Comparison of ENCODE assay signal across 8 cellular contexts in genomic region chr9:109903515-109904138, GRCh38.
DNase-seq lines count a peak whose midpoint lies in the region; ATAC-seq and TF ChIP-seq lines count a peak whose summit lies in the region.

No MANE protein-coding gene starts in this region.

- no peak overlapping the region for H2BK15ac ChIP-seq in mesenchymal stem cell (ENCODE audit: low read depth, poor library complexity, severe bottlenecking)

- no peak overlapping the region for H2BK12ac ChIP-seq in mesenchymal stem cell (ENCODE audit: low read length in 2 of 2)

- no peak overlapping the region for H2BK120ac ChIP-seq in mesenchymal stem cell (ENCODE audit: low read depth, low read length)

- H3K18ac ChIP-seq in mesenchymal stem cell (ENCODE audit: low read depth in 1 of 2, low read length in 2 of 2) = no peak overlapping the region

- H3K27me3 ChIP-seq in effector memory CD4-positive, alpha-beta T cell (replicated peaks; ENCODE audit: control insufficient read depth, insufficient read depth, low read length, poor library complexity, severe bottlenecking) = no peaks in the 10 kb centered on the region
- H3K27me3 ChIP-seq in mesenchymal stem cell (ENCODE audit: control insufficient read depth in 1 of 2, insufficient read depth in 1 of 2, low read length in 2 of 2) = no peaks in the 10 kb centered on the region

- no peak overlapping the region for H2BK5ac ChIP-seq in mesenchymal stem cell (ENCODE audit: low read depth, low read length, poor library complexity, severe bottlenecking)

- H3K14ac ChIP-seq in mesenchymal stem cell (ENCODE audit: low read length in 2 of 2) = no peak overlapping the region

- H3K79me1 ChIP-seq in mesenchymal stem cell (replicated peaks; ENCODE audit: low read length, poor library complexity, severe bottlenecking) = peaks cover 12% of the 10 kb centered on the region

- H3K9ac ChIP-seq in mesenchymal stem cell (ENCODE audit: low read length) = peak overlapping the region; percentile 70

- no peak overlapping the region for H3K4me3 ChIP-seq in effector memory CD4-positive, alpha-beta T cell (ENCODE audit: insufficient read depth, low read depth, low read length, poor library complexity, severe bottlenecking)
- H3K4me3 ChIP-seq in mesenchymal stem cell (ENCODE audit: insufficient read depth in 1 of 2, low read depth in 1 of 2, low read length in 2 of 2) = no peak overlapping the region

- no peak for ATAC-seq in HG03095 (IDR thresholded peaks at IDR 0.05; ENCODE audit: unreplicated experiment)

- H3K36me3 ChIP-seq in effector memory CD4-positive, alpha-beta T cell (ENCODE audit: control insufficient read depth, insufficient read depth, low read length) = no peaks in the 10 kb centered on the region
- H3K36me3 ChIP-seq in mesenchymal stem cell (ENCODE audit: control insufficient read depth in 1 of 2, insufficient read depth in 2 of 2, low read depth in 1 of 2, low read length in 2 of 2) = peaks cover 0 to 3% of the 10 kb centered on the region in 2 experiments

- no peaks in the 10 kb centered on the region for H3K9me3 ChIP-seq in effector memory CD4-positive, alpha-beta T cell (ENCODE audit: control insufficient read depth, low read length)
- H3K9me3 ChIP-seq in mesenchymal stem cell (ENCODE audit: control insufficient read depth, low read length) = no peaks in the 10 kb centered on the region

- H3K23ac ChIP-seq in mesenchymal stem cell (ENCODE audit: low read length in 2 of 2) = no peak overlapping the region

- no peak overlapping the region for H3K27ac ChIP-seq in effector memory CD4-positive, alpha-beta T cell (ENCODE audit: insufficient read depth, low read length, poor library complexity, severe bottlenecking)
- no peak overlapping the region for H3K27ac ChIP-seq in mesenchymal stem cell (ENCODE audit: low read length, poor library complexity, severe bottlenecking)

- H2AFZ ChIP-seq in mesenchymal stem cell (ENCODE audit: low read depth, low read length) = no peak overlapping the region

- H2AK5ac ChIP-seq in mesenchymal stem cell (ENCODE audit: low read length, severe bottlenecking) = no peak overlapping the region

- POLR2A ChIA-PET in HEK293T (lab: Yijun Ruan, JAX) = no interaction called here

- H4K91ac ChIP-seq in mesenchymal stem cell (ENCODE audit: low read length) = no peak overlapping the region

- no peak overlapping the region for H4K8ac ChIP-seq in mesenchymal stem cell (ENCODE audit: low read length)

- no peak overlapping the region for H3K4me2 ChIP-seq in mesenchymal stem cell (ENCODE audit: low read length, poor library complexity, severe bottlenecking)

- DNase-seq in D341Med (ENCODE audit: low spot score) = peak; percentile 74
- DNase-seq in HEK293T (ENCODE audit: extremely low spot score) = peak; percentile 69
- peak; percentile 40 for DNase-seq in NCI-H510A (lab: John Stamatoyannopoulos, UW)
- DNase-seq in activated CD4-positive, alpha-beta T cell treated with anti-CD3 and anti-CD28 coated beads for 4 hours = peak; percentile 54 to 58
- DNase-seq in effector memory CD4-positive, alpha-beta T cell = peak; percentile 18 to 32 (median 25)
- DNase-seq in mesenchymal stem cell = peak; percentile 81
- DNase-seq in stromal cell of bone marrow (ENCODE audit: low read depth) = peak; percentile 57

- CTCF ChIA-PET in HEK293T (lab: Yijun Ruan, JAX) = interaction anchor here (0.5 to 1.8 kb wide), 16 partner anchors 9 to 1525 kb away, joined by 3 to 7 read pairs (median 4); no protein-coding TSS in a partner anchor

- H3K4me1 ChIP-seq in effector memory CD4-positive, alpha-beta T cell (ENCODE audit: control insufficient read depth, insufficient read depth, low read length, poor library complexity, severe bottlenecking) = no peaks in the 10 kb centered on the region
- H3K4me1 ChIP-seq in mesenchymal stem cell (ENCODE audit: control insufficient read depth, insufficient read depth, low read depth, low read length) = peaks cover 6% of the 10 kb centered on the region

- no peak overlapping the region for H3K4ac ChIP-seq in mesenchymal stem cell (ENCODE audit: low read depth in 1 of 2, low read length in 2 of 2)

- WGBS in mesenchymal stem cell = 6% methylated on average over 2 of the region's 2 CpGs

TF ChIP-seq in HEK293T, 16 proteins besides CTCF, POLR2A, EP300 and RAD21:
- TF ChIP-seq ZNF384 (IDR thresholded peaks at IDR 0.05) (peak; percentile 99), HDGF (IDR thresholded peaks at IDR 0.05; ENCODE audit: borderline replicate concordance) (no peak)
TF ChIP-seq in HEK293T: peak in this region for 1.

Comparison
In these comparisons a context has a peak if more than half of its experiments do, and no peak if none do; other contexts are left out.
1. DNase-seq: peak in every context shown above with its lines; median percentile 81 in mesenchymal stem cell; 74 in D341Med; 69 in HEK293T; 57 in stromal cell of bone marrow; 56 in activated CD4-positive, alpha-beta T cell treated with anti-CD3 and anti-CD28 coated beads for 4 hours; 40 in NCI-H510A; 25 in effector memory CD4-positive, alpha-beta T cell.